11 cellular contexts compared by ENCODE assay signal in the genomic region with DNA sequence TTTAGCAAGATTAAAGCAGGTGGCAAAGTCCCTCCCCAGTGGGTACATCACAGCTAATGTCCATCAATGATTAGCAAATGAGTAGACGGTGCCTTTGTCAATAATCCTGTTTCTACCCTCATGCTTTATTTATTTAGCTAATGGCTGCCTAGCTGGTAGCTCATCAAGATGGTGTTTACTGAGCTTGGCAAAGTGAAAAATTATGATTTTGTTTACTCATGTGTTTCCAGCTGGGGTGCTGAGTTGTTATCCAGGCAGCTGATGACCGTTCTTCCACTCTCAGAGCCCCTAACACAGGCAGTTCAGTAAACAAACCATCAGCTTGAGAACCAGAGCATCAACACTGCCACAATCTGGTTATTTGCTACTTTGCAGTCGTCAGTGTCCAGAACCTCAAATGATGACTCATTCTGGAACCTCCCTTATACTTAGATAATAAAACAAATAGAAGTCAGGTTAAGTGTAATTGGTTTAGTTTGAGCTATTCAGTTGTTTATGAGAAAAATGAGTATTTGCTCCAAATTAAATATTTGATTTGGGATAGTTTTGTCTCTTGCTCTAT.
DNase-seq lines count a peak whose midpoint lies in the region; ATAC-seq and TF ChIP-seq lines count a peak whose summit lies in the region.
"Had no signal": no experiment of that assay in that cellular context is flagged by ENCODE, and none has a peak within 500 bp of the region (broad histone marks: within the 10 kb centered on the region; RNA-seq: fewer than 3 reads in every experiment).

No MANE protein-coding gene starts in this region.

- no peak for ATAC-seq in HG03108 (IDR thresholded peaks at IDR 0.05; ENCODE audit: unreplicated experiment)

- CTCF ChIA-PET in HEK293 (lab: Yijun Ruan, JAX) = interaction anchor here (0.6 kb wide), 1 partner anchor 140 kb away, joined by 3 read pairs; no protein-coding TSS in a partner anchor

- DNase-seq in A172 (ENCODE audit: low spot score) = peak; percentile 62
- DNase-seq in NCI-H526 treated with DMSO at 0.1 percent for 48 hours (lab: John Stamatoyannopoulos, UW) = peak; percentile 19
- peak; percentile 32 for DNase-seq in epithelial cell of proximal tubule (ENCODE audit: low read depth)
- no peak for DNase-seq in HUDEP-2 (lab: John Stamatoyannopoulos, UW; ENCODE audit: unreplicated experiment in 76 of 76)
- no peak for DNase-seq in GM19238 (ENCODE audit: insufficient read length, low spot score)
- no peak for DNase-seq in activated CD4-positive, alpha-beta T cell treated with anti-CD3 and anti-CD28 coated beads, Interleukin-2, amount 50 U/mL, for 48 hours
- DNase-seq: activated naive CD8-positive, alpha-beta T cell treated with anti-CD3 and anti-CD28 coated beads, Interleukin-2, amount 10 ng/mL, durations not matched to agents 7 days and 5 days; C1 segment of cervical spinal cord had no signal

- H3K36me3 ChIP-seq in HEK293 (ENCODE audit: control insufficient read depth in 2 of 2, insufficient read depth in 1 of 2, low read length in 2 of 2) = no peaks in the 10 kb centered on the region

- no peaks in the 10 kb centered on the region for H3K4me1 ChIP-seq in HEK293 (ENCODE audit: control insufficient read depth, insufficient read depth, low read length)

- no peak overlapping the region for H3K27ac ChIP-seq in HEK293 (ENCODE audit: extremely low read depth, low read depth, low read length)
- H3K27ac ChIP-seq: HL-60 had no signal

- no peak for TF ChIP-seq CTCF in HEK293 (tag by site-specific recombination; IDR thresholded peaks at IDR 0.05)
- peak; percentile 27 for TF ChIP-seq CTCF in epithelial cell of proximal tubule (conservative IDR thresholded peaks at IDR 0.05; ENCODE audit: low read depth, low read length)

- H3K4me3 ChIP-seq in HEK293 (ENCODE audit: low read depth, low read length) (no peak overlapping the region), epithelial cell of proximal tubule (ENCODE audit: low read depth, low read length) (no peak overlapping the region)

- no peaks in the 10 kb centered on the region for H3K9me3 ChIP-seq in HEK293 (ENCODE audit: control insufficient read depth, insufficient read depth, low read depth, low read length)

- POLR2A ChIA-PET in HEK293 (lab: Yijun Ruan, JAX) = no interaction called here

TF ChIP-seq in HEK293, 187 proteins besides CTCF, POLR2A, EP300 and RAD21:
- TF ChIP-seq ZNF10 (tag by site-specific recombination; IDR thresholded peaks at IDR 0.05) = no peak
- 0 out of 2 replicates have a peak, but pooled peaks have one; percentile 16 for TF ChIP-seq ZNF654 (tag by site-specific recombination; IDR thresholded peaks at IDR 0.05; ENCODE audit: low read depth)
- TF ChIP-seq TCF7L2 (IDR thresholded peaks at IDR 0.05; ENCODE audit: borderline replicate concordance, low read depth, low read length) = no peak
- TF ChIP-seq WT1 (tag by site-specific recombination; IDR thresholded peaks at IDR 0.05) = peak; percentile 57
- TF ChIP-seq, protein P1, sequence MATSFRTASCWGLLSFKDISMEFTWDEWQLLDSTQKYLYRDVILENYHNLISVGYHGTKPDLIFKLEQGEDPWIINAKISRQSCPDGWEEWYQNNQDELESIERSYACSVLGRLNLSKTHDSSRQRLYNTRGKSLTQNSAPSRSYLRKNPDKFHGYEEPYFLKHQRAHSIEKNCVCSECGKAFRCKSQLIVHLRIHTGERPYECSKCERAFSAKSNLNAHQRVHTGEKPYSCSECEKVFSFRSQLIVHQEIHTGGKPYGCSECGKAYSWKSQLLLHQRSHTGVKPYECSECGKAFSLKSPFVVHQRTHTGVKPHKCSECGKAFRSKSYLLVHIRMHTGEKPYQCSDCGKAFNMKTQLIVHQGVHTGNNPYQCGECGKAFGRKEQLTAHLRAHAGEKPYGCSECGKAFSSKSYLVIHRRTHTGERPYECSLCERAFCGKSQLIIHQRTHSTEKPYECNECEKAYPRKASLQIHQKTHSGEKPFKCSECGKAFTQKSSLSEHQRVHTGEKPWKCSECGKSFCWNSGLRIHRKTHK (tag by site-specific recombination; IDR thresholded peaks at IDR 0.05) = peak; percentile 57; the same call in 1 of the 2 replicates
- TF ChIP-seq, protein P2, sequence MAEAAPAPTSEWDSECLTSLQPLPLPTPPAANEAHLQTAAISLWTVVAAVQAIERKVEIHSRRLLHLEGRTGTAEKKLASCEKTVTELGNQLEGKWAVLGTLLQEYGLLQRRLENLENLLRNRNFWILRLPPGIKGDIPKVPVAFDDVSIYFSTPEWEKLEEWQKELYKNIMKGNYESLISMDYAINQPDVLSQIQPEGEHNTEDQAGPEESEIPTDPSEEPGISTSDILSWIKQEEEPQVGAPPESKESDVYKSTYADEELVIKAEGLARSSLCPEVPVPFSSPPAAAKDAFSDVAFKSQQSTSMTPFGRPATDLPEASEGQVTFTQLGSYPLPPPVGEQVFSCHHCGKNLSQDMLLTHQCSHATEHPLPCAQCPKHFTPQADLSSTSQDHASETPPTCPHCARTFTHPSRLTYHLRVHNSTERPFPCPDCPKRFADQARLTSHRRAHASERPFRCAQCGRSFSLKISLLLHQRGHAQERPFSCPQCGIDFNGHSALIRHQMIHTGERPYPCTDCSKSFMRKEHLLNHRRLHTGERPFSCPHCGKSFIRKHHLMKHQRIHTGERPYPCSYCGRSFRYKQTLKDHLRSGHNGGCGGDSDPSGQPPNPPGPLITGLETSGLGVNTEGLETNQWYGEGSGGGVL (tag by site-specific recombination; IDR thresholded peaks at IDR 0.05) = peak; percentile 47
- TF ChIP-seq ZNF335 (tag by site-specific recombination; conservative IDR thresholded peaks at IDR 0.05) = 0 out of 2 replicates have a peak, but pooled peaks have one; percentile 20
TF ChIP-seq in HEK293: peak in this region for 5.

Comparison
In these comparisons a context has a peak if more than half of its experiments do, and no peak if none do; other contexts are left out.
1. DNase-seq: peak in A172 (single experiment), NCI-H526 treated with DMSO at 0.1 percent for 48 hours (single experiment) and epithelial cell of proximal tubule (single experiment); none in HUDEP-2 (0 of 76), GM19238 (single experiment) and activated CD4-positive, alpha-beta T cell treated with anti-CD3 and anti-CD28 coated beads, Interleukin-2, amount 50 U/mL, for 48 hours (0 of 2).